In the genomic region with DNA sequence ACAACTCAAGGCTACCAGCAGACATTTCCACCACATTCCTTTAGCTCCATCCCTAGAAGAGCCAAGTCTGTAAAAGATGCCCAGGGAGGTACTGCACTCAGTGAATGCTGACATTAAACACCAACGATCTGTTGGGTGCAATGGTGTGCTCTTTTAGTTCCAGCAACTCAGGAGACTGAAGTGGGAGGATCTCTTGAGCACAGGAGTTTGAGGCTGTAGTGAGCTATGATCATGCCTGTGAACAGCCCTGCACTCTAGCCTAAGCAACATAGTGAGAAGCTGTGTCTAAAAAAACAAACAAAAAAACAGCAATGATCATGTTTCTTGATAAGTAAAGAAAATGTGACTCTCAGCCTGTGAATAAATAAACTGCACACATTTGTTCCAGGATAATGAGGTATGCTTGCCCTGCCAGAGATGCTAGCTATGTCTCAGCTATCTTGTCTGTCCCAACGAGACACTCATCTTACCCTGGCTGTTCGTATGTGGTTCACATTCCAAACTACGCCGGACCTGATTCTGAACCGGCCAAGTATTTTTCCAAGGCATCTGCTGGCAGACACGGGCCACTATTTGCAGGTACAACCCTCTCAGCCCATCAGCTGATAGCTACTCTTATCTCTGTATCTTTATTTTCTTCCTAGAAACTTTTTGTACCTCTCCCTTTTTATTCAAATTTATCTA, we compare ENCODE assay signal across 29 cellular contexts.
"Had no signal": no experiment of that assay in that cellular context is flagged by ENCODE, and none has a peak within 500 bp of the region (broad histone marks: within the 10 kb centered on the region; RNA-seq: fewer than 3 reads in every experiment).

No MANE protein-coding gene starts in this region.

- H3K9me3 Mint-ChIP-seq: activated naive CD4-positive, alpha-beta T cell treated with anti-CD3 and anti-CD28 coated beads, Interleukin-2, amount 50 U/mL, for 24 hours; central memory CD8-positive, alpha-beta T cell; effector memory CD8-positive, alpha-beta T cell; stimulated activated memory B cell treated with anti-CD40 and anti-IgM and Interleukin-4, amounts not matched to agents 10 μg/mL and 1 μg/mL and 100 μg/mL, for 72 hours; T-helper 2 cell treated with Interferon-gamma antibody and Interleukin-4, amounts not matched to agents 5 μg/mL and 100 μg/mL, for 36 hours; type B pancreatic cell had no signal

- H3K27ac Mint-ChIP-seq: activated CD8-positive, alpha-beta T cell treated with anti-CD3 and anti-CD28 coated beads, Interleukin-2, amount 10 ng/mL, durations not matched to agents 7 days and 5 days; activated naive CD4-positive, alpha-beta T cell treated with anti-CD3 and anti-CD28 coated beads, Interleukin-2, amount 50 U/mL, for 24 hours; effector memory CD8-positive, alpha-beta T cell; nephron; stimulated activated memory B cell treated with anti-CD40 and anti-IgM and Interleukin-4, amounts not matched to agents 10 μg/mL and 1 μg/mL and 100 μg/mL, for 72 hours; T-helper 2 cell treated with Interferon-gamma antibody and Interleukin-4, amounts not matched to agents 5 μg/mL and 100 μg/mL, for 36 hours; type B pancreatic cell had no signal

- H3K4me2 ChIP-seq: smooth muscle cell had no signal

- ATAC-seq: activated CD8-positive, alpha-beta T cell treated with anti-CD3 and anti-CD28 coated beads, Interleukin-2, amount 10 ng/mL, durations not matched to agents 7 days and 5 days; effector memory CD8-positive, alpha-beta T cell; left lobe of liver; pancreas; right lobe of liver; SK-N-SH treated with all-trans-retinoic acid at 6 μM for 48 hours; stimulated activated memory B cell treated with anti-CD40 and anti-IgM and Interleukin-4, amounts not matched to agents 10 μg/mL and 1 μg/mL and 100 μg/mL, for 72 hours had no signal

- FAIRE-seq: frontal cortex, keratinocyte, pancreas had no signal

- H3K36me3 ChIP-seq: brain microvascular endothelial cell, colonic mucosa, esophagus muscularis mucosa, pancreas, right lobe of liver, WERI-Rb-1 had no signal

- H3K4me3 ChIP-seq: colonic mucosa, dorsolateral prefrontal cortex, esophagus muscularis mucosa, pancreas, right lobe of liver, smooth muscle cell, stomach, testis had no signal

- DNase-seq: activated CD4-positive, alpha-beta T cell treated with anti-CD3 and anti-CD28 coated beads, Interleukin-2, amount 50 U/mL, for 1 hour; activated CD4-positive, CD25-positive, alpha-beta regulatory T cell treated with anti-CD3 and anti-CD28 coated beads, Interleukin-2, amount 50 U/mL, for 72 hours; activated CD8-positive, alpha-beta T cell treated with anti-CD3 and anti-CD28 coated beads, Interleukin-2, amount 10 ng/mL, durations not matched to agents 7 days and 5 days; activated gamma-delta T cell treated with Interleukin-2 at 50 U/mL for 16 hours; aorta; brain microvascular endothelial cell; colonic mucosa; dorsolateral prefrontal cortex; effector memory CD8-positive, alpha-beta T cell; head of caudate nucleus; midbrain; pancreas; right lobe of liver; stimulated activated CD4-positive, alpha-beta T cell treated with anti-CD3 and anti-CD28 coated beads, Interleukin-15, amount 100 ng/mL, for 24 hours; stomach; testis; WERI-Rb-1 had no signal

- H3K4me3 Mint-ChIP-seq: activated CD8-positive, alpha-beta T cell treated with anti-CD3 and anti-CD28 coated beads, Interleukin-2, amount 10 ng/mL, durations not matched to agents 7 days and 5 days; activated naive CD4-positive, alpha-beta T cell treated with anti-CD3 and anti-CD28 coated beads, Interleukin-2, amount 50 U/mL, for 24 hours; central memory CD8-positive, alpha-beta T cell; effector memory CD8-positive, alpha-beta T cell; nephron; stimulated activated memory B cell treated with anti-CD40 and anti-IgM and Interleukin-4, amounts not matched to agents 10 μg/mL and 1 μg/mL and 100 μg/mL, for 72 hours; T-helper 2 cell treated with Interferon-gamma antibody and Interleukin-4, amounts not matched to agents 5 μg/mL and 100 μg/mL, for 36 hours; type B pancreatic cell had no signal

- H3K27ac ChIP-seq: brain microvascular endothelial cell, colonic mucosa, dorsolateral prefrontal cortex, esophagus muscularis mucosa, pancreas, right lobe of liver, stomach, testis, WERI-Rb-1 had no signal

- H3K4me1 Mint-ChIP-seq: activated naive CD4-positive, alpha-beta T cell treated with anti-CD3 and anti-CD28 coated beads, Interleukin-2, amount 50 U/mL, for 24 hours; stimulated activated memory B cell treated with anti-CD40 and anti-IgM and Interleukin-4, amounts not matched to agents 10 μg/mL and 1 μg/mL and 100 μg/mL, for 72 hours had no signal

- H3K27me3 ChIP-seq: brain microvascular endothelial cell, colonic mucosa, dorsolateral prefrontal cortex, esophagus muscularis mucosa, pancreas, right lobe of liver, stomach, testis had no signal

- H3K4me1 ChIP-seq: colonic mucosa, pancreas, right lobe of liver, testis had no signal

- H3K9me3 ChIP-seq: colonic mucosa, esophagus muscularis mucosa, pancreas, right lobe of liver, stomach, testis had no signal

- H3K27me3 Mint-ChIP-seq: activated naive CD4-positive, alpha-beta T cell treated with anti-CD3 and anti-CD28 coated beads, Interleukin-2, amount 50 U/mL, for 24 hours; central memory CD8-positive, alpha-beta T cell; effector memory CD8-positive, alpha-beta T cell; stimulated activated memory B cell treated with anti-CD40 and anti-IgM and Interleukin-4, amounts not matched to agents 10 μg/mL and 1 μg/mL and 100 μg/mL, for 72 hours; type B pancreatic cell had no signal
